Comparison of ENCODE assay signal across 1 cellular context in genomic region chr21:17501107-17502006, GRCh38.
TF ChIP-seq lines count a peak whose summit lies in the region.

No MANE protein-coding gene starts in this region.

TF ChIP-seq in HepG2, 621 proteins besides CTCF, POLR2A, EP300 and RAD21 (continued from another document and continues in another):
- peak; percentile 98 for TF ChIP-seq ATF3 (CRISPR knock-in tag; IDR thresholded peaks at IDR 0.05)
- peak; percentile 95 for TF ChIP-seq MED1 (CRISPR knock-in tag; IDR thresholded peaks at IDR 0.05)
- TF ChIP-seq ATF7 (IDR thresholded peaks at IDR 0.05): peak; percentile 56; the same call in 1 of the 2 replicates
- no peak; the same call in 1 of the 2 replicates for TF ChIP-seq ATF7 (CRISPR knock-in tag; IDR thresholded peaks at IDR 0.05)
- peak; percentile 78; the same call in 1 of the 2 replicates for TF ChIP-seq MLX (CRISPR knock-in tag; IDR thresholded peaks at IDR 0.05)
- peak; percentile 51; the same call in 1 of the 2 replicates for TF ChIP-seq ZBTB49 (CRISPR knock-in tag; IDR thresholded peaks at IDR 0.05; ENCODE audit: borderline replicate concordance)
- no peak for TF ChIP-seq KLF6 (CRISPR knock-in tag; IDR thresholded peaks at IDR 0.05)
- no peak for TF ChIP-seq ZHX1 (CRISPR knock-in tag; IDR thresholded peaks at IDR 0.05; ENCODE audit: low read depth)
- no peak for TF ChIP-seq GTF3A (CRISPR knock-in tag; conservative IDR thresholded peaks at IDR 0.05)
- TF ChIP-seq SMARCE1 (IDR thresholded peaks at IDR 0.05; ENCODE audit: borderline replicate concordance): peak; percentile 46; the same call in 1 of the 2 replicates
- no peak for TF ChIP-seq ZNF749 (CRISPR knock-in tag; IDR thresholded peaks at IDR 0.05; ENCODE audit: borderline replicate concordance)
- no peak for TF ChIP-seq POLR2AphosphoS5 (IDR thresholded peaks at IDR 0.05; ENCODE audit: low read depth, low read length)
- no peak for TF ChIP-seq ZUFSP (CRISPR knock-in tag; IDR thresholded peaks at IDR 0.05; ENCODE audit: borderline replicate concordance)
- peak; percentile 56; the same call in 1 of the 2 replicates for TF ChIP-seq THAP11 (CRISPR knock-in tag; IDR thresholded peaks at IDR 0.05)
- TF ChIP-seq MAX (IDR thresholded peaks at IDR 0.05): 0 out of 2 replicates have a peak, but pooled peaks have one; percentile 23
- TF ChIP-seq ZFAT (CRISPR knock-in tag; conservative IDR thresholded peaks at IDR 0.05): no peak
- no peak for TF ChIP-seq GLI4 (CRISPR knock-in tag; IDR thresholded peaks at IDR 0.05; ENCODE audit: borderline replicate concordance)
- TF ChIP-seq ZNF207 (IDR thresholded peaks at IDR 0.05; ENCODE audit: borderline replicate concordance): no peak
- TF ChIP-seq ZNF615 (CRISPR knock-in tag; IDR thresholded peaks at IDR 0.05; ENCODE audit: borderline replicate concordance): no peak
- no peak for TF ChIP-seq ZNF598 (CRISPR knock-in tag; IDR thresholded peaks at IDR 0.05; ENCODE audit: borderline replicate concordance)
- TF ChIP-seq ZNF709 (CRISPR knock-in tag; IDR thresholded peaks at IDR 0.05): no peak
- no peak for TF ChIP-seq ZNF646 (CRISPR knock-in tag; IDR thresholded peaks at IDR 0.05)
- TF ChIP-seq ZNF354B (CRISPR knock-in tag; IDR thresholded peaks at IDR 0.05): no peak
- TF ChIP-seq ZNF619 (CRISPR knock-in tag; IDR thresholded peaks at IDR 0.05): no peak
- TF ChIP-seq ZFP82 (CRISPR knock-in tag; IDR thresholded peaks at IDR 0.05; ENCODE audit: borderline replicate concordance): no peak
- no peak for TF ChIP-seq ATF6 (CRISPR knock-in tag; conservative IDR thresholded peaks at IDR 0.05)
- no peak for TF ChIP-seq SSRP1 (CRISPR knock-in tag; IDR thresholded peaks at IDR 0.05)
- TF ChIP-seq MATR3 (CRISPR knock-in tag; IDR thresholded peaks at IDR 0.05): no peak
- TF ChIP-seq NFIC (IDR thresholded peaks at IDR 0.05; ENCODE audit: low read length): peak; percentile 99
- peak; percentile 78; the same call in 1 of the 2 replicates for TF ChIP-seq KLF12 (CRISPR knock-in tag; IDR thresholded peaks at IDR 0.05; ENCODE audit: borderline replicate concordance)
- TF ChIP-seq ZNF768 (CRISPR knock-in tag; IDR thresholded peaks at IDR 0.05): no peak
- peak; percentile 98 for TF ChIP-seq GATAD2A (CRISPR knock-in tag; IDR thresholded peaks at IDR 0.05)
- TF ChIP-seq ZSCAN9 (CRISPR knock-in tag; IDR thresholded peaks at IDR 0.05; ENCODE audit: borderline replicate concordance): peak; percentile 27; the same call in 1 of the 2 replicates
- peak; percentile 96 for TF ChIP-seq SOX13 (IDR thresholded peaks at IDR 0.05)
- peak in 1 of 2 experiments; percentile 96; a peak in 2 of 4 replicates for TF ChIP-seq SOX13 (CRISPR knock-in tag; conservative IDR thresholded peaks at IDR 0.05 in 1 of 2, IDR thresholded peaks at IDR 0.05 in 1 of 2)
- TF ChIP-seq ZNF432 (CRISPR knock-in tag; IDR thresholded peaks at IDR 0.05; ENCODE audit: borderline replicate concordance): no peak
- no peak for TF ChIP-seq MYC (CRISPR knock-in tag; IDR thresholded peaks at IDR 0.05; ENCODE audit: borderline replicate concordance)
- no peak for TF ChIP-seq USF2 (IDR thresholded peaks at IDR 0.05; ENCODE audit: low read depth, low read length)
- no peak for TF ChIP-seq USF2 (CRISPR knock-in tag; IDR thresholded peaks at IDR 0.05; ENCODE audit: borderline replicate concordance)
- TF ChIP-seq ZNF652 (CRISPR knock-in tag; IDR thresholded peaks at IDR 0.05; ENCODE audit: borderline replicate concordance, low read depth): peak; percentile 25; the same call in 1 of the 2 replicates
- TF ChIP-seq ZNF20 (CRISPR knock-in tag; IDR thresholded peaks at IDR 0.05): no peak
- TF ChIP-seq IRF2 (CRISPR knock-in tag; IDR thresholded peaks at IDR 0.05): peak; percentile 88
- TF ChIP-seq ETV6 (CRISPR knock-in tag; conservative IDR thresholded peaks at IDR 0.05): no peak
- TF ChIP-seq ZNF775 (CRISPR knock-in tag; IDR thresholded peaks at IDR 0.05; ENCODE audit: borderline replicate concordance): no peak
